27 cellular contexts compared by ENCODE assay signal in genomic region chr2:96512341-96512740, GRCh38. TPM values are rescaled to one million over a fixed set of nuclear protein-coding genes. Genes with fewer than 3 reads are reported as not detected.
"Had no signal": no experiment of that assay in that cellular context is flagged by ENCODE, and none has a peak within 500 bp of the region (broad histone marks: within the 10 kb centered on the region; RNA-seq: fewer than 3 reads in every experiment).

No MANE protein-coding gene starts in this region.

- H3K9me3 ChIP-seq: Peyer's patch, SJSA1 had no signal

- H3K27ac Mint-ChIP-seq: activated B cell treated with CpG ODN at 0.5 μM for 24 hours; activated naive CD4-positive, alpha-beta T cell treated with anti-CD3 and anti-CD28 coated beads, Interleukin-2, amount 10 ng/mL, durations not matched to agents 7 days and 5 days; activated naive CD8-positive, alpha-beta T cell treated with anti-CD3 and anti-CD28 coated beads for 36 hours; activated T-cell treated with anti-CD3 and anti-CD28 coated beads, Interleukin-2, amount 50 U/mL, for 24 hours; activated T-helper 1 cell treated with anti-CD3 and anti-CD28 coated beads, Interleukin-12 subunit alpha, Interleukin-12 subunit beta, Interleukin-2, Interleukin-4 antibody, amounts not matched to agents 30 ng/mL and 10 ng/mL and 1 ng/mL, durations not matched to agents 14 hours and 24 hours and 36 hours; T-helper 17 cell had no signal

- H3K4me3 Mint-ChIP-seq: activated B cell treated with CpG ODN at 0.5 μM for 24 hours; activated naive CD4-positive, alpha-beta T cell treated with anti-CD3 and anti-CD28 coated beads, Interleukin-2, amount 10 ng/mL, durations not matched to agents 7 days and 5 days; activated naive CD8-positive, alpha-beta T cell treated with anti-CD3 and anti-CD28 coated beads for 36 hours; activated T-cell treated with anti-CD3 and anti-CD28 coated beads, Interleukin-2, amount 50 U/mL, for 24 hours; activated T-helper 1 cell treated with anti-CD3 and anti-CD28 coated beads, Interleukin-12 subunit alpha, Interleukin-12 subunit beta, Interleukin-2, Interleukin-4 antibody, amounts not matched to agents 30 ng/mL and 10 ng/mL and 1 ng/mL, durations not matched to agents 14 hours and 24 hours and 36 hours; T-helper 17 cell had no signal

- DNase-seq: activated B cell treated with CpG ODN at 0.5 μM for 24 hours; activated CD4-positive, alpha-beta T cell treated with anti-CD3 and anti-CD28 coated beads for 1 hour; activated CD4-positive, alpha-beta T cell treated with anti-CD3 and anti-CD28 coated beads, Interleukin-2, amount 50 U/mL, for 4 hours; activated gamma-delta T cell treated with Interleukin-2 at 50 U/mL for 16 hours; activated naive CD4-positive, alpha-beta T cell treated with anti-CD3 and anti-CD28 coated beads, Interleukin-2, amount 10 ng/mL, durations not matched to agents 7 days and 5 days; activated naive CD8-positive, alpha-beta T cell treated with anti-CD3 and anti-CD28 coated beads for 36 hours; activated T-cell treated with anti-CD3 and anti-CD28 coated beads, Interleukin-2, amount 50 U/mL, for 24 hours; brain microvascular endothelial cell; cerebellar nuclear complex; Karpas-422; MM.1S; NCI-H1105 treated with DMSO at 0.1 percent for 48 hours; NCI-H1436 treated with DMSO at 0.1 percent for 48 hours; NCI-H187; NCI-H2081; NCI-H510A treated with DMSO at 0.1 percent for 48 hours; NCI-H69; NK-92 treated with Interleukin-12 subunit alpha and Interleukin-12 subunit beta, amount 100 ng/mL, for 24 hours; SHP77; T-helper 17 cell; T-helper 9 cell had no signal

- H3K36me3 ChIP-seq: brain microvascular endothelial cell, cardiac muscle cell, Peyer's patch, SJSA1 had no signal

- H3K27ac ChIP-seq: brain microvascular endothelial cell, cardiac muscle cell, Peyer's patch, RWPE1, SJSA1 had no signal

- H3K4me3 ChIP-seq: cardiac muscle cell, K562, Peyer's patch, SJSA1 had no signal

- H3K27me3 ChIP-seq: Peyer's patch, SJSA1 had no signal

- ATAC-seq: K562, T-helper 17 cell had no signal

RNA-seq across cellular contexts. Expression of gene NEURL3, which starts 7.2 kb away (rescaled TPM):
- total RNA-seq: activated B cell treated with CpG ODN at 0.5 μM for 24 hours, cardiac muscle cell, K562, SJSA1 had no signal
- polyA plus RNA-seq: cardiac muscle cell, K562 had no signal
